2 cellular contexts compared by ENCODE assay signal in the genomic region with DNA sequence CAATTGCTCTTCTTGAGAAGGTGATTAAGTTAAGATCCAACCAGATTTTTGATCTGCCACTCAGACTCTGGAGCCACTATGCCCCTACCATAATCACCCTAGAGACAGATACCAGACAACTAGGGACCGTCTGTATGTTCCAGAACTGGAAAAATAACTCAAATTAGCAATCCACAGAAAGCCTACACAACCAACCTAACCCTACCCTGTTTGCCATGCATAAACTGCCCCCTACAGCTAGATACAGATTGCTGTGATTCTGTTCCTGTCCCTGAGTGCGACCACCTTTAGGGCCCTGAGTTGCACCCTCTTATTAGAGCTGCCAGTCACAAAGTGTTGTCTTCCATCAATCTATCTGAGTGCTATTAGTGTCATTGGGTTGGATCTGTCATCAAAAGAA.
TF ChIP-seq lines count a peak whose summit lies in the region.

No MANE protein-coding gene starts in this region.

TF ChIP-seq in WTC11, 78 proteins besides CTCF, POLR2A, EP300 and RAD21 (continued from another document):
- TF ChIP-seq, protein P1, sequence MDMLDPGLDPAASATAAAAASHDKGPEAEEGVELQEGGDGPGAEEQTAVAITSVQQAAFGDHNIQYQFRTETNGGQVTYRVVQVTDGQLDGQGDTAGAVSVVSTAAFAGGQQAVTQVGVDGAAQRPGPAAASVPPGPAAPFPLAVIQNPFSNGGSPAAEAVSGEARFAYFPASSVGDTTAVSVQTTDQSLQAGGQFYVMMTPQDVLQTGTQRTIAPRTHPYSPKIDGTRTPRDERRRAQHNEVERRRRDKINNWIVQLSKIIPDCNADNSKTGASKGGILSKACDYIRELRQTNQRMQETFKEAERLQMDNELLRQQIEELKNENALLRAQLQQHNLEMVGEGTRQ (CRISPR knock-in tag; IDR thresholded peaks at IDR 0.05), result no peak
- no peak for TF ChIP-seq ESRRA (CRISPR knock-in tag; IDR thresholded peaks at IDR 0.05; ENCODE audit: borderline replicate concordance)
- TF ChIP-seq, protein P2, sequence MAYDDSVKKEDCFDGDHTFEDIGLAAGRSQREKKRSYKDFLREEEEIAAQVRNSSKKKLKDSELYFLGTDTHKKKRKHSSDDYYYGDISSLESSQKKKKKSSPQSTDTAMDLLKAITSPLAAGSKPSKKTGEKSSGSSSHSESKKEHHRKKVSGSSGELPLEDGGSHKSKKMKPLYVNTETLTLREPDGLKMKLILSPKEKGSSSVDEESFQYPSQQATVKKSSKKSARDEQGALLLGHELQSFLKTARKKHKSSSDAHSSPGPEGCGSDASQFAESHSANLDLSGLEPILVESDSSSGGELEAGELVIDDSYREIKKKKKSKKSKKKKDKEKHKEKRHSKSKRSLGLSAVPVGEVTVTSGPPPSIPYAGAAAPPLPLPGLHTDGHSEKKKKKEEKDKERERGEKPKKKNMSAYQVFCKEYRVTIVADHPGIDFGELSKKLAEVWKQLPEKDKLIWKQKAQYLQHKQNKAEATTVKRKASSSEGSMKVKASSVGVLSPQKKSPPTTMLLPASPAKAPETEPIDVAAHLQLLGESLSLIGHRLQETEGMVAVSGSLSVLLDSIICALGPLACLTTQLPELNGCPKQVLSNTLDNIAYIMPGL (CRISPR knock-in tag; IDR thresholded peaks at IDR 0.05), result no peak
- TF ChIP-seq SP1 (CRISPR knock-in tag; conservative IDR thresholded peaks at IDR 0.05), result no peak
- TF ChIP-seq, protein P3, sequence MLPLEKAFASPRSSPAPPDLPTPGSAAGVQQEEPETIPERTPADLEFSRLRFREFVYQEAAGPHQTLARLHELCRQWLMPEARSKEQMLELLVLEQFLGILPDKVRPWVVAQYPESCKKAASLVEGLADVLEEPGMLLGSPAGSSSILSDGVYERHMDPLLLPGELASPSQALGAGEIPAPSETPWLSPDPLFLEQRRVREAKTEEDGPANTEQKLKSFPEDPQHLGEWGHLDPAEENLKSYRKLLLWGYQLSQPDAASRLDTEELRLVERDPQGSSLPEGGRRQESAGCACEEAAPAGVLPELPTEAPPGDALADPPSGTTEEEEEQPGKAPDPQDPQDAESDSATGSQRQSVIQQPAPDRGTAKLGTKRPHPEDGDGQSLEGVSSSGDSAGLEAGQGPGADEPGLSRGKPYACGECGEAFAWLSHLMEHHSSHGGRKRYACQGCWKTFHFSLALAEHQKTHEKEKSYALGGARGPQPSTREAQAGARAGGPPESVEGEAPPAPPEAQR (CRISPR knock-in tag; IDR thresholded peaks at IDR 0.05), result no peak
- TF ChIP-seq, protein P4, sequence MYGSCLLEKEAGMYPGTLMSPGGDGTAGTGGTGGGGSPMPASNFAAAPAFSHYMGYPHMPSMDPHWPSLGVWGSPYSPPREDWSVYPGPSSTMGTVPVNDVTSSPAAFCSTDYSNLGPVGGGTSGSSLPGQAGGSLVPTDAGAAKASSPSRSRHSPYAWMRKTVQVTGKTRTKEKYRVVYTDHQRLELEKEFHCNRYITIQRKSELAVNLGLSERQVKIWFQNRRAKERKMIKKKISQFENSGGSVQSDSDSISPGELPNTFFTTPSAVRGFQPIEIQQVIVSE (CRISPR knock-in tag; IDR thresholded peaks at IDR 0.05; ENCODE audit: borderline replicate concordance), result no peak
- no peak for TF ChIP-seq CREB1 (CRISPR knock-in tag; IDR thresholded peaks at IDR 0.05)
- no peak for TF ChIP-seq ZNF423 (CRISPR knock-in tag; IDR thresholded peaks at IDR 0.05)
- no peak for TF ChIP-seq NFYB (CRISPR knock-in tag; conservative IDR thresholded peaks at IDR 0.05; ENCODE audit: low read depth)
- no peak for TF ChIP-seq GRHL2 (CRISPR knock-in tag; IDR thresholded peaks at IDR 0.05; ENCODE audit: insufficient replicate concordance, severe bottlenecking)
- TF ChIP-seq ZNF416 (CRISPR knock-in tag; IDR thresholded peaks at IDR 0.05), result no peak
- TF ChIP-seq, protein P5, sequence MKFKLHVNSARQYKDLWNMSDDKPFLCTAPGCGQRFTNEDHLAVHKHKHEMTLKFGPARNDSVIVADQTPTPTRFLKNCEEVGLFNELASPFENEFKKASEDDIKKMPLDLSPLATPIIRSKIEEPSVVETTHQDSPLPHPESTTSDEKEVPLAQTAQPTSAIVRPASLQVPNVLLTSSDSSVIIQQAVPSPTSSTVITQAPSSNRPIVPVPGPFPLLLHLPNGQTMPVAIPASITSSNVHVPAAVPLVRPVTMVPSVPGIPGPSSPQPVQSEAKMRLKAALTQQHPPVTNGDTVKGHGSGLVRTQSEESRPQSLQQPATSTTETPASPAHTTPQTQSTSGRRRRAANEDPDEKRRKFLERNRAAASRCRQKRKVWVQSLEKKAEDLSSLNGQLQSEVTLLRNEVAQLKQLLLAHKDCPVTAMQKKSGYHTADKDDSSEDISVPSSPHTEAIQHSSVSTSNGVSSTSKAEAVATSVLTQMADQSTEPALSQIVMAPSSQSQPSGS (CRISPR knock-in tag; IDR thresholded peaks at IDR 0.05; ENCODE audit: borderline replicate concordance, low read depth), result no peak
- TF ChIP-seq ZBTB21 (CRISPR knock-in tag; IDR thresholded peaks at IDR 0.05; ENCODE audit: borderline replicate concordance), result no peak
- no peak for TF ChIP-seq RELA (CRISPR knock-in tag; IDR thresholded peaks at IDR 0.05; ENCODE audit: borderline replicate concordance)
- TF ChIP-seq IRF2 (CRISPR knock-in tag; IDR thresholded peaks at IDR 0.05; ENCODE audit: borderline replicate concordance, low read depth), result no peak

TF ChIP-seq in neural cell, 6 proteins besides CTCF, POLR2A, EP300 and RAD21 (continued from another document):
- TF ChIP-seq, protein P6, sequence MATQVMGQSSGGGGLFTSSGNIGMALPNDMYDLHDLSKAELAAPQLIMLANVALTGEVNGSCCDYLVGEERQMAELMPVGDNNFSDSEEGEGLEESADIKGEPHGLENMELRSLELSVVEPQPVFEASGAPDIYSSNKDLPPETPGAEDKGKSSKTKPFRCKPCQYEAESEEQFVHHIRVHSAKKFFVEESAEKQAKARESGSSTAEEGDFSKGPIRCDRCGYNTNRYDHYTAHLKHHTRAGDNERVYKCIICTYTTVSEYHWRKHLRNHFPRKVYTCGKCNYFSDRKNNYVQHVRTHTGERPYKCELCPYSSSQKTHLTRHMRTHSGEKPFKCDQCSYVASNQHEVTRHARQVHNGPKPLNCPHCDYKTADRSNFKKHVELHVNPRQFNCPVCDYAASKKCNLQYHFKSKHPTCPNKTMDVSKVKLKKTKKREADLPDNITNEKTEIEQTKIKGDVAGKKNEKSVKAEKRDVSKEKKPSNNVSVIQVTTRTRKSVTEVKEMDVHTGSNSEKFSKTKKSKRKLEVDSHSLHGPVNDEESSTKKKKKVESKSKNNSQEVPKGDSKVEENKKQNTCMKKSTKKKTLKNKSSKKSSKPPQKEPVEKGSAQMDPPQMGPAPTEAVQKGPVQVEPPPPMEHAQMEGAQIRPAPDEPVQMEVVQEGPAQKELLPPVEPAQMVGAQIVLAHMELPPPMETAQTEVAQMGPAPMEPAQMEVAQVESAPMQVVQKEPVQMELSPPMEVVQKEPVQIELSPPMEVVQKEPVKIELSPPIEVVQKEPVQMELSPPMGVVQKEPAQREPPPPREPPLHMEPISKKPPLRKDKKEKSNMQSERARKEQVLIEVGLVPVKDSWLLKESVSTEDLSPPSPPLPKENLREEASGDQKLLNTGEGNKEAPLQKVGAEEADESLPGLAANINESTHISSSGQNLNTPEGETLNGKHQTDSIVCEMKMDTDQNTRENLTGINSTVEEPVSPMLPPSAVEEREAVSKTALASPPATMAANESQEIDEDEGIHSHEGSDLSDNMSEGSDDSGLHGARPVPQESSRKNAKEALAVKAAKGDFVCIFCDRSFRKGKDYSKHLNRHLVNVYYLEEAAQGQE (IDR thresholded peaks at IDR 0.05; ENCODE audit: borderline replicate concordance), result no peak
- TF ChIP-seq POLR2AphosphoS5 (IDR thresholded peaks at IDR 0.05) (peak; percentile 39), SMC3 (conservative IDR thresholded peaks at IDR 0.05; ENCODE audit: poor library complexity) (no peak), EZH2 (IDR thresholded peaks at IDR 0.05; ENCODE audit: borderline replicate concordance, insufficient read depth, low read length, poor library complexity, severe bottlenecking) (no peak), TAF1 (IDR thresholded peaks at IDR 0.05; ENCODE audit: low read depth) (no peak)
